Comparison of ENCODE assay signal across 22 cellular contexts in genomic region chr9:111098661-111099060, GRCh38.
"Had no signal": no experiment of that assay in that cellular context is flagged by ENCODE, and none has a peak within 500 bp of the region (broad histone marks: within the 10 kb centered on the region; RNA-seq: fewer than 3 reads in every experiment).

No MANE protein-coding gene starts in this region.

- H3K27me3 Mint-ChIP-seq: stimulated activated naive CD8-positive, alpha-beta T cell treated with anti-CD3 and anti-CD28 coated beads, Interleukin-15, amount 100 ng/mL, for 72 hours had no signal

- H3K4me1 Mint-ChIP-seq: stimulated activated naive B cell treated with anti-CD40 and anti-IgM and Interleukin-4, amounts not matched to agents 10 μg/mL and 1 μg/mL and 100 μg/mL, for 72 hours; stimulated activated naive CD8-positive, alpha-beta T cell treated with anti-CD3 and anti-CD28 coated beads, Interleukin-15, amount 100 ng/mL, for 72 hours had no signal

- H3K27ac ChIP-seq: coronary artery, dorsolateral prefrontal cortex, gastrocnemius medialis, neutrophil, psoas muscle, spleen, testis, transverse colon had no signal

- H3K4me3 Mint-ChIP-seq: natural killer cell treated with Interleukin-12 subunit alpha and Interleukin-12 subunit beta and Interleukin-15 and Interleukin-18, amount 100 ng/mL, for 72 hours; stimulated activated naive B cell treated with anti-CD40 and anti-IgM and Interleukin-4, amounts not matched to agents 10 μg/mL and 1 μg/mL and 100 μg/mL, for 72 hours; stimulated activated naive CD8-positive, alpha-beta T cell treated with anti-CD3 and anti-CD28 coated beads, Interleukin-15, amount 100 ng/mL, for 72 hours had no signal

- H3K4me1 ChIP-seq: psoas muscle, testis, transverse colon had no signal

- H3K9me3 ChIP-seq: gastrocnemius medialis, neutrophil, psoas muscle, spleen, testis, transverse colon had no signal

- H3K27me3 ChIP-seq: dorsolateral prefrontal cortex, gastrocnemius medialis, neutrophil, spleen, testis, transverse colon had no signal

- H3K4me3 ChIP-seq: coronary artery, dorsolateral prefrontal cortex, gastrocnemius medialis, lung, psoas muscle, spleen, testis, transverse colon had no signal

- DNase-seq: dorsolateral prefrontal cortex; effector CD8-positive, alpha-beta T cell; gastrocnemius medialis; kidney; left cardiac atrium; left ventricle myocardium superior; midbrain; psoas muscle; spleen; stimulated activated CD4-positive, alpha-beta T cell treated with anti-CD3 and anti-CD28 coated beads, Interleukin-15, amount 100 ng/mL, for 24 hours; stimulated activated CD4-positive, alpha-beta T cell treated with anti-CD3 and anti-CD28 coated beads, Interleukin-1b, Interleukin-23, amount 100 ng/mL, for 48 hours; stimulated activated CD4-positive, alpha-beta T cell treated with anti-CD3 and anti-CD28 coated beads, Interleukin-4, amount 100 ng/mL, for 24 hours; stimulated activated naive B cell treated with anti-CD40 and anti-IgM and Interleukin-4, amounts not matched to agents 10 μg/mL and 1 μg/mL and 100 μg/mL, for 72 hours; stimulated activated naive CD8-positive, alpha-beta T cell treated with anti-CD3 and anti-CD28 coated beads, Interleukin-15, amount 100 ng/mL, for 72 hours; testis; transverse colon had no signal

- H3K27ac Mint-ChIP-seq: natural killer cell treated with Interleukin-12 subunit alpha and Interleukin-12 subunit beta and Interleukin-15 and Interleukin-18, amount 100 ng/mL, for 72 hours; stimulated activated naive B cell treated with anti-CD40 and anti-IgM and Interleukin-4, amounts not matched to agents 10 μg/mL and 1 μg/mL and 100 μg/mL, for 72 hours; stimulated activated naive CD8-positive, alpha-beta T cell treated with anti-CD3 and anti-CD28 coated beads, Interleukin-15, amount 100 ng/mL, for 72 hours had no signal

- H3K36me3 ChIP-seq: gastrocnemius medialis, neutrophil, spleen, transverse colon had no signal

- ATAC-seq: esophagus mucosa; gastrocnemius medialis; left cardiac atrium; left ventricle myocardium superior; natural killer cell treated with Interleukin-12 subunit alpha and Interleukin-12 subunit beta and Interleukin-15 and Interleukin-18, amount 100 ng/mL, for 72 hours; psoas muscle; sciatic nerve; stimulated activated naive B cell treated with anti-CD40 and anti-IgM and Interleukin-4, amounts not matched to agents 10 μg/mL and 1 μg/mL and 100 μg/mL, for 72 hours; stimulated activated naive CD8-positive, alpha-beta T cell treated with anti-CD3 and anti-CD28 coated beads, Interleukin-15, amount 100 ng/mL, for 72 hours had no signal

- H3K9me3 Mint-ChIP-seq: stimulated activated naive B cell treated with anti-CD40 and anti-IgM and Interleukin-4, amounts not matched to agents 10 μg/mL and 1 μg/mL and 100 μg/mL, for 72 hours; stimulated activated naive CD8-positive, alpha-beta T cell treated with anti-CD3 and anti-CD28 coated beads, Interleukin-15, amount 100 ng/mL, for 72 hours had no signal

- H3K36me3 Mint-ChIP-seq: natural killer cell treated with Interleukin-12 subunit alpha and Interleukin-12 subunit beta and Interleukin-15 and Interleukin-18, amount 100 ng/mL, for 72 hours; stimulated activated naive B cell treated with anti-CD40 and anti-IgM and Interleukin-4, amounts not matched to agents 10 μg/mL and 1 μg/mL and 100 μg/mL, for 72 hours had no signal
